In genomic region chr5:76960004-76960625, GRCh38 we compare ENCODE assay signal across 10 cellular contexts. TPM values are rescaled to one million over a fixed set of nuclear protein-coding genes. Genes with fewer than 3 reads are reported as not detected.
DNase-seq lines count a peak whose midpoint lies in the region; ATAC-seq, FAIRE-seq and TF ChIP-seq lines count a peak whose summit lies in the region.
"Had no signal": no experiment of that assay in that cellular context is flagged by ENCODE, and none has a peak within 500 bp of the region (broad histone marks: within the 10 kb centered on the region; RNA-seq: fewer than 3 reads in every experiment).

No MANE protein-coding gene starts in this region.

- intact Hi-C loops in esophagus muscularis mucosa (cut with DNase I): no loop called here

- peak; percentile 76 for ATAC-seq in GM19452 (IDR thresholded peaks at IDR 0.05; ENCODE audit: unreplicated experiment)

- WGBS in esophagus muscularis mucosa: 84% methylated on average over 3 of the region's 3 CpGs

- peaks cover 25% of the 10 kb centered on the region for H3K4me1 Mint-ChIP-seq in astrocyte (ENCODE audit: low read depth, unreplicated experiment)

- DNase-seq in HUDEP-2 (lab: John Stamatoyannopoulos, UW; ENCODE audit: unreplicated experiment in 76 of 76) (peak in 39 of 76 experiments; percentile 7 to 61 (median 28)), astrocyte (ENCODE audit: low read depth) (peak; percentile 66), esophagus muscularis mucosa (ENCODE audit: extremely low spot score) (no peak), DMS79 treated with DMSO at 0.1 percent for 48 hours (lab: John Stamatoyannopoulos, UW) (no peak), NCI-H2081 treated with DMSO at 0.1 percent for 48 hours (lab: John Stamatoyannopoulos, UW) (no peak)
- DNase-seq in stimulated activated CD4-positive, alpha-beta T cell treated with anti-CD3 and anti-CD28 coated beads, Interleukin-4, amount 100 ng/mL, for 1 hour: no peak
- DNase-seq: lower lobe of right lung had no signal

- no peaks in the 10 kb centered on the region for H4K20me1 ChIP-seq in astrocyte (ENCODE audit: insufficient read depth, low read length)

- peak overlapping the region; percentile 27 for H3K9ac ChIP-seq in astrocyte (ENCODE audit: low read length)

- H3K79me2 ChIP-seq in astrocyte (ENCODE audit: insufficient read depth, low read length): no peaks in the 10 kb centered on the region

- H3K36me3 Mint-ChIP-seq in astrocyte (ENCODE audit: low read depth, unreplicated experiment): peaks cover under 1% of the 10 kb centered on the region

- peak overlapping the region; percentile 17 for H3K4me3 Mint-ChIP-seq in astrocyte (ENCODE audit: unreplicated experiment)
- H3K4me3 Mint-ChIP-seq: T-helper 1 cell treated with Interleukin-12 subunit alpha and Interleukin-12 subunit beta and Interleukin-4 antibody, amounts not matched to agents 30 μg/mL and 1 μg/mL, for 36 hours had no signal

- H3K27ac Mint-ChIP-seq in astrocyte (ENCODE audit: unreplicated experiment): peak overlapping the region; percentile 93
- H3K27ac Mint-ChIP-seq: T-helper 1 cell treated with Interleukin-12 subunit alpha and Interleukin-12 subunit beta and Interleukin-4 antibody, amounts not matched to agents 30 μg/mL and 1 μg/mL, for 36 hours had no signal

- H3K27me3 ChIP-seq in astrocyte (ENCODE audit: insufficient read depth, low read length) (peaks cover under 1% of the 10 kb centered on the region), esophagus muscularis mucosa (no peaks in the 10 kb centered on the region)

- H3K36me3 ChIP-seq in astrocyte (ENCODE audit: insufficient read depth, low read length) (no peaks in the 10 kb centered on the region), esophagus muscularis mucosa (no peaks in the 10 kb centered on the region)
- H3K36me3 ChIP-seq: lower lobe of right lung had no signal

- peak overlapping the region; percentile 80 for H3K4me2 ChIP-seq in astrocyte (ENCODE audit: low read length)

- H3K9me3 ChIP-seq in astrocyte (ENCODE audit: insufficient read depth, low read depth, low read length): no peaks in the 10 kb centered on the region
- H3K9me3 ChIP-seq in esophagus muscularis mucosa: no peaks in the 10 kb centered on the region
- H3K9me3 ChIP-seq: lower lobe of right lung had no signal

- H3K4me3 ChIP-seq in astrocyte (ENCODE audit: insufficient read depth, low read depth, low read length): peak overlapping the region; percentile 4
- H3K4me3 ChIP-seq in esophagus muscularis mucosa: no peak overlapping the region
- H3K4me3 ChIP-seq: lower lobe of right lung had no signal

- TF ChIP-seq CTCF in astrocyte (IDR thresholded peaks at IDR 0.05; ENCODE audit: insufficient read depth, low read depth, low read length) (no peak), esophagus muscularis mucosa (IDR thresholded peaks at IDR 0.05) (no peak)

- H3K9me3 Mint-ChIP-seq in astrocyte (ENCODE audit: unreplicated experiment): no peaks in the 10 kb centered on the region
- H3K9me3 Mint-ChIP-seq: T-helper 1 cell treated with Interleukin-12 subunit alpha and Interleukin-12 subunit beta and Interleukin-4 antibody, amounts not matched to agents 30 μg/mL and 1 μg/mL, for 36 hours had no signal

- H3K4me1 ChIP-seq in astrocyte (ENCODE audit: insufficient read depth, low read length) (peaks cover 23% of the 10 kb centered on the region), esophagus muscularis mucosa (no peaks in the 10 kb centered on the region)
- H3K4me1 ChIP-seq: lower lobe of right lung had no signal

- peak overlapping the region; percentile 6 for H2AFZ ChIP-seq in astrocyte (ENCODE audit: low read depth, low read length)

- no peak for TF ChIP-seq EP300 in esophagus muscularis mucosa (IDR thresholded peaks at IDR 0.05)

- peak overlapping the region; percentile 83 for H3K27ac ChIP-seq in astrocyte (ENCODE audit: low read depth, low read length)
- H3K27ac ChIP-seq in esophagus muscularis mucosa (replicated peaks in 1 of 4): no peak overlapping the region

- FAIRE-seq in A204.1 (lab: Jason Lieb, UNC) (peak; percentile 80), astrocyte (lab: Jason Lieb, UNC) (no peak)

- peaks cover 4% of the 10 kb centered on the region for H3K27me3 Mint-ChIP-seq in astrocyte (ENCODE audit: low read depth, unreplicated experiment)

- TF ChIP-seq POLR2A in esophagus muscularis mucosa (IDR thresholded peaks at IDR 0.05; ENCODE audit: low read depth): no peak

RNA-seq across cellular contexts. Expression of gene CRHBP, which starts 7.3 kb away (rescaled TPM):
- total RNA-seq in astrocyte: 2.5 and 4.7 TPM in 2 replicates
- 1 to 10 TPM in 1 of 4 donors, under 1 TPM in 2, not detected in 1; 0.52 to 1.8 (median 0.84) TPM for total RNA-seq in esophagus muscularis mucosa

Comparison
In these comparisons a context has a peak if more than half of its experiments do, and no peak if none do; other contexts are left out.
1. DNase-seq: peak in HUDEP-2 (39 of 76) and astrocyte (single experiment); none in esophagus muscularis mucosa (single experiment), DMS79 treated with DMSO at 0.1 percent for 48 hours (single experiment), stimulated activated CD4-positive, alpha-beta T cell treated with anti-CD3 and anti-CD28 coated beads, Interleukin-4, amount 100 ng/mL, for 1 hour (single experiment) and NCI-H2081 treated with DMSO at 0.1 percent for 48 hours (single experiment).